Comparison of ENCODE assay signal across 8 cellular contexts in the genomic region with DNA sequence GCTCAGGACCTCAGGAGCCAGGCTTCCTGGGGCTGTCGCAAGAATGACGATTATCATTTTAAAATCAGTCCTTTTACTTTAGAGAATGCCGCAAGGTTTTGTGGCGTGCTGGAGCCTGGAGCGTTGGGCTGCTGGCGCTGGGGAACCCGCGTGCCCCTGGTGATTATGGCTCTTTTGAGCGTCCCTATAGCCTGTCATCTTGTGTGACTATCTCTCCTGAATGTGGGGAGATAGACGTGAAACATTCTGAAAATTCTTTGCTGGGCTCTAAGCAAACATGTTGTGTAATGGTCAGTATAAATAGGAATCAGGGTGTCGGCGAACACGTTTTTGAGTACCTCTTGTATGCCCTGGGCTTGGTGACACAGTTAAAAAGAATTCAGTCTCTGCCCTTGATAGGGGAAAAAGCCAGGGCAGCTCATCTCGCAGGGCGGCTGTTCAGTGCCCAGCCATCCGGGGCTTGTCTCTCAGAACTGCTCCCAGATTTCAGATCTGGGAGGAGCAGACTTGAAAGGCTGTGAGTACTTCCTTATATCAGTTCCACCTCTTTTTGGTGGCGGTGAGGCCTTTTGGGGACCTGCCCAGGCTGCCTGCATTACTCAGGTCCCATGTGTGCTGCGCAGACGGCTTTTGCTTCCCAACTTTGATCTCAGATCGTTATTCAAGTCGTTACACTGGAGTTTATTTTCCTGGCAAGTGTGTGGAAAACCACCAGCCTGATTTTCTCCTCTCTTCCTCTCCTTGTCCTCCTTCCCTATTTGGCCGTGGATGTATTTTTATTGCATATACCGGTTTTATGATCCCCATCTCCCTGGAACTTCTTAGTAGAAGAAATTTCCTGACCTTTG. TPM values are rescaled to one million over a fixed set of nuclear protein-coding genes. Genes with fewer than 3 reads are reported as not detected.
DNase-seq lines count a peak whose midpoint lies in the region; ATAC-seq and TF ChIP-seq lines count a peak whose summit lies in the region.

No MANE protein-coding gene starts in this region.

- H3K27me3 ChIP-seq in kidney epithelial cell (ENCODE audit: control insufficient read depth, insufficient read depth, low read length), result no peaks in the 10 kb centered on the region

- in situ Hi-C loops in ACHN (cut with HindIII; ENCODE audit: low pct_ligation_motif_present, low pct_unique_long_range_greater_than_20kb, low sequenced_read_pairs), result no loop called here

- TF ChIP-seq POLR2A in GM18505 (IDR thresholded peaks at IDR 0.05; ENCODE audit: borderline replicate concordance, extremely low read depth, insufficient read depth, insufficient read length), result peak; percentile 53

- TF ChIP-seq CTCF in kidney epithelial cell (IDR thresholded peaks at IDR 0.05; ENCODE audit: insufficient read depth, low read length, poor library complexity, severe bottlenecking), result no peak

- H3K4me3 ChIP-seq in kidney epithelial cell (ENCODE audit: low read depth, low read length), result peak overlapping the region; percentile 55

- ATAC-seq in GM18505 (IDR thresholded peaks at IDR 0.05; ENCODE audit: unreplicated experiment), result no peak

- peak; percentile 96 for DNase-seq in ACHN
- peak; percentile 65 for DNase-seq in HuH-7 (ENCODE audit: low spot score)
- peak; percentile 58 for DNase-seq in T-helper 22 cell (ENCODE audit: low read depth)
- peak; percentile 51 for DNase-seq in central memory CD4-positive, alpha-beta T cell
- DNase-seq in kidney epithelial cell (ENCODE audit: low read depth), result peak; percentile 45
- DNase-seq in stimulated activated CD4-positive, alpha-beta T cell treated with anti-CD3 and anti-CD28 coated beads, Interleukin-4, amount 100 ng/mL, for 1 hour, result peak; percentile 47
- DNase-seq in DMS114 treated with DMSO at 0.1 percent for 48 hours (lab: John Stamatoyannopoulos, UW; ENCODE audit: unreplicated experiment), result no peak

- no peaks in the 10 kb centered on the region for H3K36me3 ChIP-seq in kidney epithelial cell (ENCODE audit: control insufficient read depth, insufficient read depth, low read length)

RNA-seq across cellular contexts. Expression of a gene that starts 1.0 kb away (rescaled TPM):
- 12.1 and 29.4 TPM in 2 replicates for total RNA-seq in kidney epithelial cell

RNA-seq across cellular contexts. Expression of a gene that starts 20.1 kb away (rescaled TPM):
- 27.2 and 29.6 TPM in 2 replicates for total RNA-seq in kidney epithelial cell

RNA-seq across cellular contexts. Expression of a gene that starts 29.4 kb away (rescaled TPM):
- total RNA-seq in kidney epithelial cell, result 26.9 and 42.0 TPM in 2 replicates

RNA-seq across cellular contexts. Expression of a gene that starts 45.4 kb away (rescaled TPM):
- total RNA-seq in kidney epithelial cell, result 10.4 and 14.4 TPM in 2 replicates

RNA-seq across cellular contexts. Expression of a gene that starts 45.5 kb away (rescaled TPM):
- total RNA-seq in kidney epithelial cell, result 37.0 and 41.8 TPM in 2 replicates
